In genomic region chr2:207239754-207240494, GRCh38 we compare ENCODE assay signal across 9 cellular contexts.
DNase-seq lines count a peak whose midpoint lies in the region; ATAC-seq and TF ChIP-seq lines count a peak whose summit lies in the region.
"Had no signal": no experiment of that assay in that cellular context is flagged by ENCODE, and none has a peak within 500 bp of the region (broad histone marks: within the 10 kb centered on the region; RNA-seq: fewer than 3 reads in every experiment).

No MANE protein-coding gene starts in this region.

- H3K4me1 ChIP-seq in ascending aorta: peaks cover 12 to 21% of the 10 kb centered on the region in 2 donors

- no peaks in the 10 kb centered on the region for H3K27me3 ChIP-seq in ascending aorta

- peak overlapping the region in 6 of 10 donors; percentile 27 to 73 (median 52) for H3K27ac Mint-ChIP-seq in naive thymus-derived CD8-positive, alpha-beta T cell
- H3K27ac Mint-ChIP-seq in natural killer cell treated with Interleukin-12 subunit alpha and Interleukin-12 subunit beta and Interleukin-15 and Interleukin-18, amount 100 ng/mL, for 72 hours: peak overlapping the region in 1 of 2 donors; percentile 34
- H3K27ac Mint-ChIP-seq: activated CD4-positive, alpha-beta memory T cell treated with anti-CD3 and anti-CD28 coated beads, Interleukin-2, amount 10 ng/mL, durations not matched to agents 7 days and 5 days had no signal

- ATAC-seq in HG03571 (IDR thresholded peaks at IDR 0.05; ENCODE audit: unreplicated experiment): peak; percentile 72
- peak; percentile 82 to 84 for ATAC-seq in naive thymus-derived CD8-positive, alpha-beta T cell
- ATAC-seq in natural killer cell treated with Interleukin-12 subunit alpha and Interleukin-12 subunit beta and Interleukin-15 and Interleukin-18, amount 100 ng/mL, for 72 hours: no peak

- no peak overlapping the region for H3K4me3 ChIP-seq in ascending aorta

- H3K27ac ChIP-seq in ascending aorta: peak overlapping the region; percentile 78 to 84

- no peaks in the 10 kb centered on the region for H3K36me3 ChIP-seq in ascending aorta

- H3K9me3 ChIP-seq in ascending aorta: no peaks in the 10 kb centered on the region

- peaks cover 7 to 22% (median 18%) of the 10 kb centered on the region in 4 donors for H3K4me1 Mint-ChIP-seq in naive thymus-derived CD8-positive, alpha-beta T cell
- peaks cover 9% of the 10 kb centered on the region in 2 donors for H3K4me1 Mint-ChIP-seq in natural killer cell treated with Interleukin-12 subunit alpha and Interleukin-12 subunit beta and Interleukin-15 and Interleukin-18, amount 100 ng/mL, for 72 hours (ENCODE audit: low read depth in 2 of 2)

- DNase-seq in GM03348 (ENCODE audit: low spot score): peak; percentile 40
- DNase-seq in ascending aorta (ENCODE audit: low spot score in 2 of 2): no peak
- DNase-seq in naive thymus-derived CD8-positive, alpha-beta T cell: peak in 2 of 10 donors; percentile 27 to 29
- no peak for DNase-seq in NOMO-1 (lab: John Stamatoyannopoulos, UW; ENCODE audit: unreplicated experiment in 2 of 2)
- no peak for DNase-seq in nucleus accumbens (lab: John Stamatoyannopoulos, UW)
- DNase-seq in mucosa of gallbladder (ENCODE audit: low spot score): no peak
- no peak for DNase-seq in natural killer cell treated with Interleukin-12 subunit alpha and Interleukin-12 subunit beta and Interleukin-15 and Interleukin-18, amount 100 ng/mL, for 72 hours (ENCODE audit: low spot score)

- H3K27me3 Mint-ChIP-seq in naive thymus-derived CD8-positive, alpha-beta T cell: no peaks in the 10 kb centered on the region
- H3K27me3 Mint-ChIP-seq in natural killer cell treated with Interleukin-12 subunit alpha and Interleukin-12 subunit beta and Interleukin-15 and Interleukin-18, amount 100 ng/mL, for 72 hours: peaks cover 5% of the 10 kb centered on the region in 2 donors
- H3K27me3 Mint-ChIP-seq: activated CD4-positive, alpha-beta memory T cell treated with anti-CD3 and anti-CD28 coated beads, Interleukin-2, amount 10 ng/mL, durations not matched to agents 7 days and 5 days had no signal

- intact Hi-C loops in ascending aorta (cut with DNase I): loop anchor here (1.0 to 5.0 kb wide), 4 partner anchors 18 to 118 kb away; no protein-coding TSS in a partner anchor

- TF ChIP-seq CTCF in ascending aorta (IDR thresholded peaks at IDR 0.05): no peak

- no peaks in the 10 kb centered on the region for H3K36me3 Mint-ChIP-seq in naive thymus-derived CD8-positive, alpha-beta T cell
- H3K36me3 Mint-ChIP-seq in natural killer cell treated with Interleukin-12 subunit alpha and Interleukin-12 subunit beta and Interleukin-15 and Interleukin-18, amount 100 ng/mL, for 72 hours: peaks cover 4% of the 10 kb centered on the region

- H3K4me3 Mint-ChIP-seq in naive thymus-derived CD8-positive, alpha-beta T cell: peak overlapping the region in 6 of 10 donors; percentile 36 to 67 (median 43)
- no peak overlapping the region for H3K4me3 Mint-ChIP-seq in natural killer cell treated with Interleukin-12 subunit alpha and Interleukin-12 subunit beta and Interleukin-15 and Interleukin-18, amount 100 ng/mL, for 72 hours
- H3K4me3 Mint-ChIP-seq: activated CD4-positive, alpha-beta memory T cell treated with anti-CD3 and anti-CD28 coated beads, Interleukin-2, amount 10 ng/mL, durations not matched to agents 7 days and 5 days had no signal

- POLR2A ChIA-PET in naive thymus-derived CD8-positive, alpha-beta T cell (lab: Charles Lee): interaction anchor here (0.9 to 3.1 kb wide), 4 partner anchors 14 to 84 kb away, joined by 3 to 14 read pairs (median 4); partner anchors contain the start of gene KLF7

- H3K9me3 Mint-ChIP-seq in naive thymus-derived CD8-positive, alpha-beta T cell: no peaks in the 10 kb centered on the region
- no peaks in the 10 kb centered on the region for H3K9me3 Mint-ChIP-seq in natural killer cell treated with Interleukin-12 subunit alpha and Interleukin-12 subunit beta and Interleukin-15 and Interleukin-18, amount 100 ng/mL, for 72 hours

Comparison
In these comparisons a context has a peak if more than half of its experiments do, and no peak if none do; other contexts are left out.
1. ATAC-seq: peak in HG03571 (single experiment) and naive thymus-derived CD8-positive, alpha-beta T cell (2 of 2); none in natural killer cell treated with Interleukin-12 subunit alpha and Interleukin-12 subunit beta and Interleukin-15 and Interleukin-18, amount 100 ng/mL, for 72 hours (0 of 2).